ENCODE assay signal across 2 cellular contexts in the genomic region with DNA sequence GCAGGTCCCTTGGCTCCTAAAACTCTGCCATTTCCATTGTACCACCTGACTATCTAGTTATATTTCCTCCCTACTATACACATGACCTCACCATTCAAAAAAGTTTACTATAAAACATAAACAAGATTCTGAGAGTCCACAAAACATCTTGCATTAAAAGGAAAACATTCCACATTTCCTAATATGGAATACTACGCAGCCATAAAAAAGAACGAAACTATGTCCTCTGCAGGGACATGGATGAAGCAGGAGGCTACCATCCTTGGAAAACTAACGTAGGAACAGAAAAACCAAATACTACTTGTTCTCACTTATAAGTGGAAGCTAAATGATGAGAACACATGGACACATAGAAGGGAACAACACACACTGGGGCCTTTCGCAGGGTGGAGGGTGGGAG.
TF ChIP-seq lines count a peak whose summit lies in the region.

No MANE protein-coding gene starts in this region.

TF ChIP-seq in WTC11, 78 proteins besides CTCF, POLR2A, EP300 and RAD21:
- TF ChIP-seq GABPB1 (CRISPR knock-in tag; IDR thresholded peaks at IDR 0.05) (no peak), MXD4 (CRISPR knock-in tag; IDR thresholded peaks at IDR 0.05; ENCODE audit: borderline replicate concordance) (no peak)

TF ChIP-seq in H1, 55 proteins besides CTCF, POLR2A, EP300 and RAD21:
- no peak for TF ChIP-seq SIN3A (conservative IDR thresholded peaks at IDR 0.05 in 1 of 2, IDR thresholded peaks at IDR 0.05 in 1 of 2; ENCODE audit: low read depth in 1 of 2, low read length in 2 of 2)
- TF ChIP-seq HDAC2 (IDR thresholded peaks at IDR 0.05; ENCODE audit: borderline replicate concordance in 1 of 2, low read depth in 2 of 2, low read length in 2 of 2) = peak in 1 of 2 experiments; percentile 37; a peak in 1 of 4 replicates
- TF ChIP-seq KDM1A (IDR thresholded peaks at IDR 0.05; ENCODE audit: borderline replicate concordance, low read length) = peak; percentile 61; the same call in 1 of the 2 replicates
